In the genomic region with DNA sequence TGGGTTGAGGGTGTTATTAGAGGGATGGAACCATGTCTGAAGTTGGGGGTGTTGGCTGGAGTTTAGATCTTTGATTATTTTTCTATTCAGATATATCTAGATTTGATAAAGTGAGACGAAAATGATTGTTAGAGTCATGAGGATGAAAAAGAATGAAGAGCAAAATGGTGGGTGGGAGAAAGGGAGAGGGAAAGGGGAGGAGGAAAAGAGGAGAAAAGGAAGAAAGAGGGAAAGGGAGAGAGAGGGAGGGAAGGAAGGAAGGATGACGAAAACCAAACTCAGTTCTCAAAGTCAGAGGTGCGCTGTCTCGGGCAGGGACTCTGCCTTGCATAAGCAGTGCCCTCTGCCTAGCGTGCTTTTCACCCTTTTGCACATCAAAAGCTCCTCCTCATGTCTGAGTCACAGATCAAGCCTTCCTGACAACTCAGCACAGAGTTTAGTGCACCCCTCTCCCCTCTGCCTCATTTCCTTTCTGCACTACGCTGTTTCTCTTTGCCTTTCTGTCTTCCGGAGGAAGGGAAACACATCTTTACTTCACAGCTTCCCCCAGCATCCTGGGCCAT, we compare ENCODE assay signal across 11 cellular contexts.
DNase-seq lines count a peak whose midpoint lies in the region; FAIRE-seq and TF ChIP-seq lines count a peak whose summit lies in the region.
"Had no signal": no experiment of that assay in that cellular context is flagged by ENCODE, and none has a peak within 500 bp of the region (broad histone marks: within the 10 kb centered on the region; RNA-seq: fewer than 3 reads in every experiment).

No MANE protein-coding gene starts in this region.

- H3K4me1 Mint-ChIP-seq in T-helper 1 cell treated with Interleukin-12 subunit alpha and Interleukin-12 subunit beta and Interleukin-4 antibody, amounts not matched to agents 30 μg/mL and 1 μg/mL, for 36 hours (ENCODE audit: low read depth): peaks cover 11% of the 10 kb centered on the region

- no peaks in the 10 kb centered on the region for H3K9me3 Mint-ChIP-seq in T-helper 1 cell treated with Interleukin-12 subunit alpha and Interleukin-12 subunit beta and Interleukin-4 antibody, amounts not matched to agents 30 μg/mL and 1 μg/mL, for 36 hours

- H3K4me1 ChIP-seq in testis: no peaks in the 10 kb centered on the region
- no peaks in the 10 kb centered on the region for H3K4me1 ChIP-seq in kidney (ENCODE audit: control insufficient read depth in 1 of 2, insufficient read depth in 1 of 2, low read depth in 1 of 2, low read length in 2 of 2)

- H3K27ac ChIP-seq in testis (no peak overlapping the region), kidney (ENCODE audit: low read depth in 2 of 2, low read length in 2 of 2) (no peak overlapping the region)

- intact Hi-C loops in testis (cut with DNase I; ENCODE audit: low total_unique reads): no loop called here
- intact Hi-C loops in kidney (cut with DNase I): no loop called here

- H3K4me3 Mint-ChIP-seq in T-helper 1 cell treated with Interleukin-12 subunit alpha and Interleukin-12 subunit beta and Interleukin-4 antibody, amounts not matched to agents 30 μg/mL and 1 μg/mL, for 36 hours: peak overlapping the region; percentile 20
- H3K4me3 Mint-ChIP-seq: natural killer cell treated with Interleukin-12 subunit alpha and Interleukin-12 subunit beta and Interleukin-15 and Interleukin-18, amount 100 ng/mL, for 72 hours had no signal

- no peaks in the 10 kb centered on the region for H3K27me3 ChIP-seq in testis

- no peak overlapping the region for H3K27ac Mint-ChIP-seq in T-helper 1 cell treated with Interleukin-12 subunit alpha and Interleukin-12 subunit beta and Interleukin-4 antibody, amounts not matched to agents 30 μg/mL and 1 μg/mL, for 36 hours
- H3K27ac Mint-ChIP-seq: natural killer cell treated with Interleukin-12 subunit alpha and Interleukin-12 subunit beta and Interleukin-15 and Interleukin-18, amount 100 ng/mL, for 72 hours had no signal

- TF ChIP-seq CTCF in testis (IDR thresholded peaks at IDR 0.05) (no peak), kidney (IDR thresholded peaks at IDR 0.05; ENCODE audit: borderline replicate concordance, extremely low read depth, insufficient read depth) (no peak)

- WGBS in testis, 2 donors: 57 to 64% methylated on average over 7 of the region's 7 CpGs

- H3K36me3 ChIP-seq in testis (ENCODE audit: low read depth, missing control alignments): no peaks in the 10 kb centered on the region
- no peaks in the 10 kb centered on the region for H3K36me3 ChIP-seq in kidney (ENCODE audit: control insufficient read depth in 1 of 2, insufficient read depth in 2 of 2, low read length in 2 of 2)

- no peak overlapping the region for H3K9ac ChIP-seq in kidney (ENCODE audit: low read length in 2 of 2)

- H3K36me3 Mint-ChIP-seq in T-helper 1 cell treated with Interleukin-12 subunit alpha and Interleukin-12 subunit beta and Interleukin-4 antibody, amounts not matched to agents 30 μg/mL and 1 μg/mL, for 36 hours (ENCODE audit: low read depth): no peaks in the 10 kb centered on the region
- H3K36me3 Mint-ChIP-seq: natural killer cell treated with Interleukin-12 subunit alpha and Interleukin-12 subunit beta and Interleukin-15 and Interleukin-18, amount 100 ng/mL, for 72 hours had no signal

- H3K27me3 Mint-ChIP-seq in T-helper 1 cell treated with Interleukin-12 subunit alpha and Interleukin-12 subunit beta and Interleukin-4 antibody, amounts not matched to agents 30 μg/mL and 1 μg/mL, for 36 hours (ENCODE audit: low read depth): no peaks in the 10 kb centered on the region

- no peak for FAIRE-seq in kidney (lab: Jason Lieb, UNC)

- no peaks in the 10 kb centered on the region for H3K9me3 ChIP-seq in testis
- H3K9me3 ChIP-seq in kidney (ENCODE audit: control insufficient read depth in 1 of 2, low read length in 2 of 2): peaks cover 0 to 3% of the 10 kb centered on the region in 2 donors

- H3K4me3 ChIP-seq in testis (no peak overlapping the region), kidney (ENCODE audit: low read length in 2 of 2) (no peak overlapping the region)

- DNase-seq in ELR (ENCODE audit: low read depth): peak; percentile 37
- peak; percentile 65 for DNase-seq in activated naive CD4-positive, alpha-beta T cell treated with anti-CD3 and anti-CD28 coated beads, Interleukin-2, amount 50 U/mL, for 16 hours
- peak; percentile 2 to 4 for DNase-seq in stimulated activated CD4-positive, alpha-beta T cell treated with anti-CD3 and anti-CD28 coated beads, Interleukin-1b, Interleukin-23, amount 100 ng/mL, for 1 hour (ENCODE audit: low read depth in 2 of 2)
- DNase-seq in testis: no peak
- no peak for DNase-seq in NCI-H748 (lab: John Stamatoyannopoulos, UW; ENCODE audit: unreplicated experiment)
- DNase-seq in kidney: no peak
- no peak for DNase-seq in NCI-H1048 (lab: John Stamatoyannopoulos, UW)
- DNase-seq: hippocampal formation, NCI-H1092 had no signal

- no peak for TF ChIP-seq POLR2A in testis (IDR thresholded peaks at IDR 0.05)

Comparison
In these comparisons a context has a peak if more than half of its experiments do, and no peak if none do; other contexts are left out.
1. DNase-seq: peak in ELR (single experiment), activated naive CD4-positive, alpha-beta T cell treated with anti-CD3 and anti-CD28 coated beads, Interleukin-2, amount 50 U/mL, for 16 hours (single experiment) and stimulated activated CD4-positive, alpha-beta T cell treated with anti-CD3 and anti-CD28 coated beads, Interleukin-1b, Interleukin-23, amount 100 ng/mL, for 1 hour (2 of 2); none in testis (single experiment), NCI-H748 (single experiment), kidney (single experiment) and NCI-H1048 (single experiment).